ENCODE assay signal across 24 cellular contexts in the genomic region with DNA sequence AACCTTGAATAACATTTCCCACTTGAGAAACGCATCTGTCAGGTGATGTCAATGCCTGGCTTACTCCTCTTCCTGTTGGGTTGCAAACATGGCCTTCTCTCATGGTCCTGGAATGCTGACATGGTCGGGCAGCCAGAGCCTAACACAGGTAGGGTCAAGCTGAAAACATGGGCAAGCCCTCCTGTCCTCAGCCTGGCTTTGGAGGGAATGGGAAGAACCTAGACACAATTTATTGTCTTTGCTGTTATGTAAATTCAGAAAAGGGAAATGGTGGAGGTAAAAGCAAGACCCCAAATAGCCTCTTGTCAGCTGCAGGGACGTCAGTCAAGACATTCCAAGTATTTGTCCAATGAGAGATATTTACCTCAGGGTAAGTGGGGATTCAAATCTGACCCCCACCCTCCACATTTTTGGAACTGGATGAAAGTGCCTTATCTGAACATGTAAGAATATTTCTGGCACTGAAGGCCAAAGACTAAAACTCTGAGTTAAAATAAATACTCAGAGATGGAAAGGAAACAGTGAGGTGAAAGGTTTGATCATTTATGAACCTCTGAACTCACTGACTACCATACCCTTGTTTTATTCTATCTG.
DNase-seq lines count a peak whose midpoint lies in the region; ATAC-seq and TF ChIP-seq lines count a peak whose summit lies in the region.
"Had no signal": no experiment of that assay in that cellular context is flagged by ENCODE, and none has a peak within 500 bp of the region (broad histone marks: within the 10 kb centered on the region; RNA-seq: fewer than 3 reads in every experiment).

No MANE protein-coding gene starts in this region.

- no peaks in the 10 kb centered on the region for H3K79me1 ChIP-seq in mesendoderm (ENCODE audit: low read length)

- H3K4me2 ChIP-seq in mesendoderm (ENCODE audit: low read length): no peak overlapping the region
- H3K4me2 ChIP-seq: PC-9 had no signal

- H2BK15ac ChIP-seq in mesendoderm (replicated peaks; ENCODE audit: low read depth): no peak overlapping the region

- H3K9ac ChIP-seq in mesendoderm (ENCODE audit: low read length): no peak overlapping the region

- intact Hi-C loops in MCF 10A (cut with micrococcal nuclease) (no loop called here), breast epithelium (cut with DNase I; ENCODE audit: low total_unique reads) (no loop called here), cardiac septum (cut with DNase I) (no loop called here), mucosa of descending colon (cut with DNase I, micrococcal nuclease) (no loop called here)

- TF ChIP-seq POLR2A in breast epithelium (IDR thresholded peaks at IDR 0.05): no peak

- no peak overlapping the region for H3K18ac ChIP-seq in mesendoderm (ENCODE audit: low read length)

- H3K27ac Mint-ChIP-seq in MCF 10A (ENCODE audit: low read depth, unreplicated experiment): peak overlapping the region; percentile 21
- H3K27ac Mint-ChIP-seq: T-helper 1 cell treated with Interleukin-12 subunit alpha and Interleukin-12 subunit beta and Interleukin-4 antibody, amounts not matched to agents 30 μg/mL and 1 μg/mL, for 36 hours; type B pancreatic cell had no signal

- H3K27me3 Mint-ChIP-seq in MCF 10A (ENCODE audit: insufficient read depth, unreplicated experiment): no peaks in the 10 kb centered on the region

- no peak overlapping the region for H2BK120ac ChIP-seq in mesendoderm (ENCODE audit: low read depth, low read length)

- no peak for ATAC-seq in mucosa of descending colon

- no peak overlapping the region for H2AK5ac ChIP-seq in mesendoderm (ENCODE audit: low read length)

- H3K27ac ChIP-seq in breast epithelium (no peak overlapping the region), mesendoderm (ENCODE audit: low read depth, low read length) (no peak overlapping the region), skin epidermis (peak overlapping the region in 11 of 21 experiments; percentile 2 to 57 (median 29))
- H3K27ac ChIP-seq: PC-9 had no signal

- H3K4me1 Mint-ChIP-seq in MCF 10A (ENCODE audit: insufficient read depth, unreplicated experiment): no peaks in the 10 kb centered on the region

- no peak for DNase-seq in MCF 10A (ENCODE audit: unreplicated experiment)
- no peak for DNase-seq in breast epithelium (ENCODE audit: low spot score in 2 of 2)
- DNase-seq in cardiac septum (ENCODE audit: low spot score): peak; percentile 63
- peak; percentile 27 for DNase-seq in mesendoderm
- no peak for DNase-seq in AG08396 (ENCODE audit: low spot score)
- no peak for DNase-seq in mucosa of descending colon
- DNase-seq in iPS-NIHi7 (ENCODE audit: extremely low spot score): no peak
- DNase-seq: 8988T; activated CD4-positive, alpha-beta T cell treated with anti-CD3 and anti-CD28 coated beads for 48 hours; activated naive CD4-positive, alpha-beta T cell treated with anti-CD3 and anti-CD28 coated beads, Interleukin-2, amount 50 U/mL, for 16 hours; anterior cingulate cortex; COR-L47; DND-41; effector CD4-positive, alpha-beta T cell; erythroblast; foreskin melanocyte; left lung; NCI-H1105; NCI-H2029 treated with DMSO at 0.1 percent for 48 hours; occipital lobe; PC-9 had no signal

- H3K4me3 ChIP-seq in breast epithelium (no peak overlapping the region), mesendoderm (ENCODE audit: low read length) (no peak overlapping the region), skin epidermis (no peak overlapping the region), mucosa of descending colon (no peak overlapping the region)
- H3K4me3 ChIP-seq: left lung, PC-9 had no signal

- H3K23ac ChIP-seq in mesendoderm (ENCODE audit: low read length): no peak overlapping the region

- CTCF ChIA-PET in MCF 10A (lab: Yijun Ruan, JAX): interaction anchor here (0.7 kb wide), 1 partner anchor 1649 kb away, joined by 3 read pairs; no protein-coding TSS in a partner anchor

- H3K56ac ChIP-seq in mesendoderm (ENCODE audit: low read length): no peak overlapping the region

- H4K8ac ChIP-seq in mesendoderm (ENCODE audit: low read depth, low read length): no peak overlapping the region

- peaks cover 6% of the 10 kb centered on the region for H3K36me3 Mint-ChIP-seq in MCF 10A (ENCODE audit: insufficient read depth, unreplicated experiment)
- H3K36me3 Mint-ChIP-seq: type B pancreatic cell had no signal

- no peaks in the 10 kb centered on the region for H3K36me3 ChIP-seq in breast epithelium
- no peaks in the 10 kb centered on the region for H3K36me3 ChIP-seq in mesendoderm (ENCODE audit: control insufficient read depth, insufficient read depth, low read length)
- no peaks in the 10 kb centered on the region for H3K36me3 ChIP-seq in mucosa of descending colon (ENCODE audit: low read depth)
- H3K36me3 ChIP-seq: left lung had no signal

- BruUV-seq in MCF 10A (replicated peaks; lab: Mats Ljungman, UMichigan): no TSS peak

- H3K4ac ChIP-seq in mesendoderm (ENCODE audit: low read depth, low read length): no peak overlapping the region

- TF ChIP-seq CTCF in MCF 10A (IDR thresholded peaks at IDR 0.05; ENCODE audit: unreplicated experiment) (no peak), breast epithelium (IDR thresholded peaks at IDR 0.05) (no peak), mucosa of descending colon (IDR thresholded peaks at IDR 0.05) (no peak)

- no peak overlapping the region for H4K5ac ChIP-seq in mesendoderm (ENCODE audit: low read length)

- POLR2A ChIA-PET in MCF 10A (lab: Yijun Ruan, JAX): no interaction called here

- H2BK5ac ChIP-seq in mesendoderm (ENCODE audit: low read length): no peak overlapping the region

- WGBS in mesendoderm (ENCODE audit: extremely low coverage, insufficient coverage, low lambda C conversion rate): no CpG with 5 or more reads among the region's 3 CpGs

- no peaks in the 10 kb centered on the region for H3K79me2 ChIP-seq in mesendoderm (ENCODE audit: control insufficient read depth, insufficient read depth, low read length)

- no peak overlapping the region for H3K4me3 Mint-ChIP-seq in MCF 10A (ENCODE audit: unreplicated experiment)
- H3K4me3 Mint-ChIP-seq: T-helper 1 cell treated with Interleukin-12 subunit alpha and Interleukin-12 subunit beta and Interleukin-4 antibody, amounts not matched to agents 30 μg/mL and 1 μg/mL, for 36 hours had no signal

- H3K9me3 ChIP-seq in breast epithelium (no peaks in the 10 kb centered on the region), mucosa of descending colon (no peaks in the 10 kb centered on the region)

- no peaks in the 10 kb centered on the region for H3K9me3 Mint-ChIP-seq in MCF 10A (ENCODE audit: unreplicated experiment)
- H3K9me3 Mint-ChIP-seq: T-helper 1 cell treated with Interleukin-12 subunit alpha and Interleukin-12 subunit beta and Interleukin-4 antibody, amounts not matched to agents 30 μg/mL and 1 μg/mL, for 36 hours; type B pancreatic cell had no signal

- H3K4me1 ChIP-seq in breast epithelium (no peaks in the 10 kb centered on the region), mesendoderm (ENCODE audit: control insufficient read depth, low read depth, low read length) (no peaks in the 10 kb centered on the region), mucosa of descending colon (ENCODE audit: low read depth) (no peaks in the 10 kb centered on the region)
- H3K4me1 ChIP-seq: left lung had no signal

- H3K27me3 ChIP-seq in breast epithelium (no peaks in the 10 kb centered on the region), mesendoderm (ENCODE audit: insufficient read depth, low read length, poor library complexity) (no peaks in the 10 kb centered on the region)
- H3K27me3 ChIP-seq: left lung had no signal

Comparison
In these comparisons a context has a peak if more than half of its experiments do, and no peak if none do; other contexts are left out.
1. DNase-seq: peak in cardiac septum (single experiment) and mesendoderm (single experiment); none in MCF 10A (single experiment), breast epithelium (0 of 2), AG08396 (single experiment), mucosa of descending colon (0 of 3) and iPS-NIHi7 (single experiment).
2. H3K27ac ChIP-seq: peak in skin epidermis (11 of 21); none in breast epithelium (0 of 2) and mesendoderm (single experiment).